Comparison of ENCODE assay signal across 8 cellular contexts in genomic region chr6:157985378-157986155, GRCh38.
DNase-seq lines count a peak whose midpoint lies in the region; ATAC-seq lines count a peak whose summit lies in the region.

No MANE protein-coding gene starts in this region.

- H3K4me1 ChIP-seq in HUES6 (ENCODE audit: control insufficient read depth, insufficient read depth, low read length) = peaks cover 61% of the 10 kb centered on the region
- H3K4me1 ChIP-seq in muscle layer of colon (ENCODE audit: insufficient read depth, low read length) = peaks cover 63% of the 10 kb centered on the region

- ATAC-seq in GM21423 (IDR thresholded peaks at IDR 0.05; ENCODE audit: unreplicated experiment) = no peak
- ATAC-seq in GM18498 (IDR thresholded peaks at IDR 0.05; ENCODE audit: unreplicated experiment) = no peak

- H3K4me3 ChIP-seq in HUES6 (ENCODE audit: low read depth, low read length) = peak overlapping the region; percentile 29; the same call in 1 of the 2 replicates
- peak overlapping the region in 1 of 2 donors; percentile 23 for H3K4me3 ChIP-seq in muscle layer of colon (ENCODE audit: low read depth in 1 of 2, low read length in 2 of 2)

- H3K9me3 ChIP-seq in HUES6 (ENCODE audit: control insufficient read depth, insufficient read depth, low read depth, low read length) (no peaks in the 10 kb centered on the region), muscle layer of colon (ENCODE audit: low read length) (no peaks in the 10 kb centered on the region)

- H3K27me3 ChIP-seq in HUES6 (ENCODE audit: control insufficient read depth, insufficient read depth, low read length) (peaks cover 7% of the 10 kb centered on the region), muscle layer of colon (ENCODE audit: control insufficient read depth in 1 of 2, insufficient read depth in 2 of 2, low read length in 2 of 2) (no peaks in the 10 kb centered on the region)

- H3K27ac ChIP-seq in HUES6 (ENCODE audit: low read depth, low read length) (peak overlapping the region; percentile 67), muscle layer of colon (ENCODE audit: low read depth, low read length) (peak overlapping the region; percentile 12)

- H3K36me3 ChIP-seq in HUES6 (ENCODE audit: control insufficient read depth, insufficient read depth, low read length) (no peaks in the 10 kb centered on the region), muscle layer of colon (ENCODE audit: insufficient read depth, low read length) (no peaks in the 10 kb centered on the region)

- peak; percentile 18 for DNase-seq in COR-L47 (lab: John Stamatoyannopoulos, UW)
- DNase-seq in astrocyte of the hippocampus (ENCODE audit: low read depth, low spot score) = peak; percentile 59
- no peak for DNase-seq in KG1 (lab: John Stamatoyannopoulos, UW)
- DNase-seq in UCSD-AML1 (lab: John Stamatoyannopoulos, UW; ENCODE audit: unreplicated experiment) = no peak

- H3K9ac ChIP-seq in HUES6 (ENCODE audit: low read length) (peak overlapping the region; percentile 35), muscle layer of colon (ENCODE audit: low read length) (no peak overlapping the region)

Comparison
In these comparisons a context has a peak if more than half of its experiments do, and no peak if none do; other contexts are left out.
1. DNase-seq: peak in COR-L47 (single experiment) and astrocyte of the hippocampus (single experiment); none in KG1 (single experiment) and UCSD-AML1 (single experiment).